Comparison of ENCODE assay signal across 21 cellular contexts in genomic region chr13:22517544-22517943, GRCh38.
A peak's percentile ranks its signal among the peaks of the same experiment; 100 is the strongest.
DNase-seq lines count a peak whose midpoint lies in the region; ATAC-seq and TF ChIP-seq lines count a peak whose summit lies in the region.
"Had no signal": no experiment of that assay in that cellular context is flagged by ENCODE, and none has a peak within 500 bp of the region (broad histone marks: within the 10 kb centered on the region; RNA-seq: fewer than 3 reads in every experiment).

No MANE protein-coding gene starts in this region.

- no peak overlapping the region for H3K27ac Mint-ChIP-seq in activated naive CD4-positive, alpha-beta T cell treated with anti-CD3 and anti-CD28 coated beads, Interleukin-2, amount 50 U/mL, for 72 hours
- H3K27ac Mint-ChIP-seq: CD4-positive, alpha-beta T cell; T-helper 2 cell treated with Interferon-gamma antibody and Interleukin-4, amounts not matched to agents 5 μg/mL and 100 μg/mL, for 36 hours had no signal

- no peak for TF ChIP-seq POLR2A in transverse colon (IDR thresholded peaks at IDR 0.05)

- H3K36me3 ChIP-seq in lower lobe of right lung (no peaks in the 10 kb centered on the region), transverse colon (no peaks in the 10 kb centered on the region)
- H3K36me3 ChIP-seq: uterus had no signal

- H3K9me3 ChIP-seq in lower lobe of right lung (peaks cover 6% of the 10 kb centered on the region), transverse colon (no peaks in the 10 kb centered on the region)
- H3K9me3 ChIP-seq: uterus had no signal

- TF ChIP-seq EP300 in transverse colon (IDR thresholded peaks at IDR 0.05; ENCODE audit: low read depth) = no peak

- no peaks in the 10 kb centered on the region for H3K27me3 ChIP-seq in lower lobe of right lung (ENCODE audit: low read depth)
- H3K27me3 ChIP-seq in transverse colon = no peaks in the 10 kb centered on the region
- H3K27me3 ChIP-seq: uterus had no signal

- peaks cover 7% of the 10 kb centered on the region for H3K4me1 ChIP-seq in lower lobe of right lung
- no peaks in the 10 kb centered on the region for H3K4me1 ChIP-seq in transverse colon
- H3K4me1 ChIP-seq: uterus had no signal

- intact Hi-C loops in lower lobe of right lung (cut with DNase I) = no loop called here
- intact Hi-C loops in transverse colon (cut with DNase I; ENCODE audit: low total_unique reads) = no loop called here

- in situ Hi-C loops in transverse colon (cut with MboI; ENCODE audit: low pct_ligation_motif_present in 1 of 4, low pct_unique_long_range_greater_than_20kb in 1 of 4, low sequenced_read_pairs in 3 of 4) = no loop called here

- H3K4me3 ChIP-seq in lower lobe of right lung (no peak overlapping the region), transverse colon (no peak overlapping the region)
- H3K4me3 ChIP-seq: uterus had no signal

- ATAC-seq in lower lobe of right lung = peak; percentile 76 to 95
- ATAC-seq in activated naive CD4-positive, alpha-beta T cell treated with anti-CD3 and anti-CD28 coated beads, Interleukin-2, amount 50 U/mL, for 72 hours = no peak
- ATAC-seq: sciatic nerve had no signal

- TF ChIP-seq CTCF in lower lobe of right lung (IDR thresholded peaks at IDR 0.05) (no peak), transverse colon (IDR thresholded peaks at IDR 0.05) (no peak)

- H3K27ac ChIP-seq in lower lobe of right lung (no peak overlapping the region), transverse colon (no peak overlapping the region)
- H3K27ac ChIP-seq: uterus had no signal

- H3K9me3 Mint-ChIP-seq in activated naive CD4-positive, alpha-beta T cell treated with anti-CD3 and anti-CD28 coated beads, Interleukin-2, amount 50 U/mL, for 72 hours = peaks cover 0 to 14% of the 10 kb centered on the region in 2 donors

- DNase-seq in DMS53 (lab: John Stamatoyannopoulos, UW) = peak; percentile 94
- DNase-seq in NCI-H2029 (lab: John Stamatoyannopoulos, UW) = peak; percentile 71
- peak; percentile 79 for DNase-seq in NCI-H748 treated with DMSO at 0.1 percent for 48 hours (lab: John Stamatoyannopoulos, UW)
- DNase-seq in lower lobe of right lung = no peak
- DNase-seq in iPS-NIHi11 (ENCODE audit: low spot score) = no peak
- no peak for DNase-seq in transverse colon
- DNase-seq in activated naive CD4-positive, alpha-beta T cell treated with anti-CD3 and anti-CD28 coated beads, Interleukin-2, amount 50 U/mL, for 72 hours (ENCODE audit: low spot score in 2 of 2) = no peak
- DNase-seq in stimulated activated CD4-positive, alpha-beta T cell treated with anti-CD3 and anti-CD28 coated beads, Interleukin-2, amount 100 ng/mL, for 24 hours = no peak
- DNase-seq: ACHN; activated CD8-positive, alpha-beta memory T cell treated with anti-CD3 and anti-CD28 coated beads, Interleukin-2, amount 50 U/mL, for 48 hours; activated gamma-delta T cell treated with Interleukin-2 at 50 U/mL for 16 hours; amygdala; CD4-positive, alpha-beta T cell; effector CD4-positive, alpha-beta T cell; GF-D8; NCI-H2227 treated with DMSO at 0.1 percent for 48 hours; nucleus accumbens; stimulated activated CD4-positive, alpha-beta T cell treated with anti-CD3 and anti-CD28 coated beads, Interleukin-1b, Interleukin-23, amount 100 ng/mL, for 48 hours; uterus had no signal

- peaks cover 0 to 10% of the 10 kb centered on the region in 2 donors for H3K36me3 Mint-ChIP-seq in activated naive CD4-positive, alpha-beta T cell treated with anti-CD3 and anti-CD28 coated beads, Interleukin-2, amount 50 U/mL, for 72 hours

- 0 to 34% methylated on average over 2 to 3 of the region's 3 CpGs for WGBS in transverse colon (ENCODE audit: low coverage in 1 of 2), 2 donors

Comparison
In these comparisons a context has a peak if more than half of its experiments do, and no peak if none do; other contexts are left out.
1. DNase-seq: peak in DMS53 (single experiment), NCI-H2029 (single experiment) and NCI-H748 treated with DMSO at 0.1 percent for 48 hours (single experiment); none in lower lobe of right lung (single experiment), iPS-NIHi11 (single experiment), transverse colon (single experiment), activated naive CD4-positive, alpha-beta T cell treated with anti-CD3 and anti-CD28 coated beads, Interleukin-2, amount 50 U/mL, for 72 hours (0 of 2) and stimulated activated CD4-positive, alpha-beta T cell treated with anti-CD3 and anti-CD28 coated beads, Interleukin-2, amount 100 ng/mL, for 24 hours (0 of 2).
2. ATAC-seq: peak in lower lobe of right lung (2 of 2); none in activated naive CD4-positive, alpha-beta T cell treated with anti-CD3 and anti-CD28 coated beads, Interleukin-2, amount 50 U/mL, for 72 hours (0 of 2).